In the genomic region with DNA sequence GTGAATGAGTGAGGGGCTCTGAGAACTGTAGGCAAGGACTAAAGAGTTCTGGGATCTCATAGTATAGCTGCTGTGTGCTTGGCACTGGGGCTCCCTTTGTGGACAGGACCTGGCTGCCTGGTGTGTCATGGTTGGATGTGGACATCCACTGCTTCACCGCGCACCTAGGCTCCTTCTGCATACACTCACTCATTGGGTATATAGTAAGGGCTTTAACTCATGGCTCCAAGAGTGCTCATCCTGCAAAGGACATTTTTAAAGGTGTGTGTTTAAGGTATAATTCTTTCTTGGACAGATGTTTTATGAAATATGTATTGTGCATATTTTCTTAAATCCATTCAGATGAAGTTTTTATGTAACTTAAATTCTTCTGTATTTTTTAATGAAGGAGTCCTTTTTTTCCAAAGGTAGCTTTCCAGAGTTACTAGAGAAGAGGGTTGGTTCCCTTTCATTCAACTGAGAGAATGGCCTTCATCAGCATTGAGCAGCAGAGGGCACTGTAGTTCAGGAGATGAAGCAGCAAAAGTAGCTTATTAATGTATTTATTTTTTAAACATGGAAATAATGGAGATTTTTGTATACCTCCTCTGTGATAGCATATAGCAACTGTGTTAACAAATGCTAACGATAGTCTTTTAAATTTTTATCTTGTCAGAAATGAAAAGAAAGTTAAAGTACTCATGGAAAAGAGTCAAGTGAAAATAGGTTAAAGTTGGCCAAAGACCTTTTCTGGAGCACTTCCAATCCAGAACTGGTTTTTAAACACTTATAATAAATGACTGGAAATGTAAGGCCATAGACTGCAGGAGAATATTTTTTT, we compare ENCODE assay signal across 8 cellular contexts.
A peak's percentile ranks its signal among the peaks of the same experiment; 100 is the strongest.
DNase-seq lines count a peak whose midpoint lies in the region; ATAC-seq and TF ChIP-seq lines count a peak whose summit lies in the region.

No MANE protein-coding gene starts in this region.

- peaks cover 8% of the 10 kb centered on the region; the same call in 1 of the 2 replicates for H3F3A ChIP-seq in DOHH2 (ENCODE audit: control insufficient read depth, insufficient read depth)

- no peaks in the 10 kb centered on the region for H3K9me2 ChIP-seq in DOHH2 (replicated peaks; ENCODE audit: control insufficient read depth, low read length)

- H3K36me3 ChIP-seq in DOHH2 (ENCODE audit: control insufficient read depth, low read length): peaks cover 55% of the 10 kb centered on the region

- peaks cover 30% of the 10 kb centered on the region for H3K4me1 ChIP-seq in DOHH2 (ENCODE audit: control insufficient read depth, low read length)

- peak overlapping the region; percentile 46 for H3K4me2 ChIP-seq in DOHH2 (ENCODE audit: low read length)

- CTCF ChIA-PET in HEK293T (lab: Yijun Ruan, JAX): interaction anchor here (0.5 to 1.4 kb wide), 15 partner anchors 15 to 275 kb away, joined by 3 to 11 read pairs (median 3); partner anchors contain the start of gene RFTN1

- no peak for ATAC-seq in GM18867 (IDR thresholded peaks at IDR 0.05; ENCODE audit: unreplicated experiment)

- peak overlapping the region; percentile 32 for H3K27ac ChIP-seq in DOHH2 (ENCODE audit: low read depth, low read length)

- 0 out of 2 replicates have a peak, but pooled peaks cover 4% of the 10 kb centered on the region for H4K20me1 ChIP-seq in DOHH2 (ENCODE audit: control insufficient read depth, insufficient read depth, low read depth, low read length)

- H3K9me3 ChIP-seq in DOHH2 (ENCODE audit: control insufficient read depth, insufficient read depth, low read length): peaks cover 6% of the 10 kb centered on the region; the same call in 1 of the 2 replicates

- peaks cover 13% of the 10 kb centered on the region for H3K79me2 ChIP-seq in DOHH2 (ENCODE audit: control insufficient read depth, low read length)

- DNase-seq in HEK293T (ENCODE audit: extremely low spot score) (peak; percentile 36), NOMO-1 treated with dmso at 0.1 percent for 144 hours (lab: John Stamatoyannopoulos, UW; ENCODE audit: unreplicated experiment) (peak; percentile 9), globus pallidus (ENCODE audit: low spot score) (peak; percentile 47), retinal pigment epithelial cell (ENCODE audit: low read depth) (no peak), cerebellar nuclear complex (lab: John Stamatoyannopoulos, UW) (no peak)
- DNase-seq in activated naive CD4-positive, alpha-beta T cell treated with anti-CD3 and anti-CD28 coated beads, Interleukin-2, amount 50 U/mL, for 16 hours: peak; percentile 58

- no peaks in the 10 kb centered on the region for H3K27me3 ChIP-seq in DOHH2 (ENCODE audit: control insufficient read depth, low read length)

- no peak overlapping the region; the same call in 1 of the 2 replicates for H3K4me3 ChIP-seq in DOHH2 (ENCODE audit: low read length)
- H3K4me3 ChIP-seq in retinal pigment epithelial cell (ENCODE audit: low read length): no peak overlapping the region

- POLR2A ChIA-PET in HEK293T (lab: Yijun Ruan, JAX): no interaction called here

- peak; percentile 79 for TF ChIP-seq CTCF in DOHH2 (IDR thresholded peaks at IDR 0.05; ENCODE audit: low read depth, low read length, poor library complexity, severe bottlenecking)
- peak; percentile 82 for TF ChIP-seq CTCF in retinal pigment epithelial cell (conservative IDR thresholded peaks at IDR 0.05; ENCODE audit: low read depth, low read length)

TF ChIP-seq in HEK293T, 16 proteins besides CTCF, POLR2A, EP300 and RAD21:
- TF ChIP-seq, protein P1, sequence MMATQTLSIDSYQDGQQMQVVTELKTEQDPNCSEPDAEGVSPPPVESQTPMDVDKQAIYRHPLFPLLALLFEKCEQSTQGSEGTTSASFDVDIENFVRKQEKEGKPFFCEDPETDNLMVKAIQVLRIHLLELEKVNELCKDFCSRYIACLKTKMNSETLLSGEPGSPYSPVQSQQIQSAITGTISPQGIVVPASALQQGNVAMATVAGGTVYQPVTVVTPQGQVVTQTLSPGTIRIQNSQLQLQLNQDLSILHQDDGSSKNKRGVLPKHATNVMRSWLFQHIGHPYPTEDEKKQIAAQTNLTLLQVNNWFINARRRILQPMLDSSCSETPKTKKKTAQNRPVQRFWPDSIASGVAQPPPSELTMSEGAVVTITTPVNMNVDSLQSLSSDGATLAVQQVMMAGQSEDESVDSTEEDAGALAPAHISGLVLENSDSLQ (IDR thresholded peaks at IDR 0.05): no peak
- TF ChIP-seq SUZ12 (IDR thresholded peaks at IDR 0.05) (no peak), FOXM1 (IDR thresholded peaks at IDR 0.05; ENCODE audit: borderline replicate concordance) (no peak), FOXA1 (IDR thresholded peaks at IDR 0.05) (no peak), LEF1 (IDR thresholded peaks at IDR 0.05; ENCODE audit: borderline replicate concordance) (no peak), BHLHE40 (IDR thresholded peaks at IDR 0.05; ENCODE audit: borderline replicate concordance) (no peak), SP1 (IDR thresholded peaks at IDR 0.05) (no peak), TARDBP (IDR thresholded peaks at IDR 0.05) (no peak), ARNT (IDR thresholded peaks at IDR 0.05) (no peak), ELF4 (IDR thresholded peaks at IDR 0.05) (no peak)

Comparison
In these comparisons a context has a peak if more than half of its experiments do, and no peak if none do; other contexts are left out.
1. DNase-seq: peak in HEK293T (single experiment), NOMO-1 treated with dmso at 0.1 percent for 144 hours (single experiment), activated naive CD4-positive, alpha-beta T cell treated with anti-CD3 and anti-CD28 coated beads, Interleukin-2, amount 50 U/mL, for 16 hours (single experiment) and globus pallidus (single experiment); none in retinal pigment epithelial cell (single experiment) and cerebellar nuclear complex (0 of 2).